ENCODE assay signal across 9 cellular contexts in the genomic region with DNA sequence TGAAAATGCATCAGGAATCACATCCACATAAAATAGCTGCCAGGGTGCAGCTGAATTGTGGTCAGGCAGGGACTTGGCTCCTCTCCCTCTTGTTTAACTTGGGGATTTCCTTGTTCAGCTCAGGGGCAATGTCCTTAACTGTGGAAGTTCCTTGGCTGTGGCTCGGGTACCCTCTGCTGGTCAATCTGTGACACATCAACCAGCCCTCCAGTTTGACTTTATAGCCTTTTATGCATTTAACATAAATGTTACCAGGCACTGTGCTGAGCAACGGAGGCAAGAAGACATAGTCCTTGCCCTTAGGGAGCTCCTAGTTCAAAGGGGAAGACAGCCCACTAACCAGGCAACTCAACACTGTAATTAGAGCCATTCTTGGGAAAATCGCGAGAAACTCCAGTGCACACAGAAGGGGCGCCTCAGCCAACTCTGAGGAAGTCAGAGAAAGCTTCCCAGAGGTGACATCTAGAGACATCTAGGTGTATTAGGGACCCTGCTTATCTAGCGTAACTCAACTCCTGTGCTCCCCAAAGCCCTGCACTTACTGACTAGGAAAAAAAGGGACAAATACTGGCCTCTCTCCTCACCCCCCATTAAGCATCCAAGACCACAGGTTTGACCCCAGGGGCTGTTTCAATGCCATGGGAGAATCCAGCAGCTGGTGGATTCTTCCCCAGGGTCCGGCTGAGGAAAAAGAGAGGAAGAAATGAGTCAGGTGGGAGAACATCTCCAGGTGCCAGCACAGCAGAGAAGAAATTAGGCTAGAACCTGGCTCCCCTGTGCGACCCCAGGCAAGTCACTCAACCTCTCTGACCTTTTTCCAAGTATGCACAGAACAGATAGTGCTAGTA. TPM values are rescaled to one million over a fixed set of nuclear protein-coding genes. Genes with fewer than 3 reads are reported as not detected.
DNase-seq lines count a peak whose midpoint lies in the region; ATAC-seq and TF ChIP-seq lines count a peak whose summit lies in the region.
"Had no signal": no experiment of that assay in that cellular context is flagged by ENCODE, and none has a peak within 500 bp of the region (broad histone marks: within the 10 kb centered on the region; RNA-seq: fewer than 3 reads in every experiment).

No MANE protein-coding gene starts in this region.

- H3K9me3 ChIP-seq in PC-9 (ENCODE audit: insufficient read depth, low read depth) (no peaks in the 10 kb centered on the region), fibroblast of lung (ENCODE audit: control insufficient read depth, insufficient read depth, low read depth, low read length) (no peaks in the 10 kb centered on the region), neural cell (ENCODE audit: low read length) (no peaks in the 10 kb centered on the region), suprapubic skin (no peaks in the 10 kb centered on the region)

- H3K4me2 ChIP-seq in PC-9 (peak overlapping the region; percentile 93), fibroblast of lung (ENCODE audit: extremely low read depth, insufficient read depth, low read length) (no peak overlapping the region), neural cell (ENCODE audit: low read length) (no peak overlapping the region)

- H3K9ac ChIP-seq in fibroblast of lung (ENCODE audit: insufficient read depth, low read length) (no peak overlapping the region), neural cell (ENCODE audit: low read length) (peak overlapping the region; percentile 63)

- peaks cover 3% of the 10 kb centered on the region for H3K27me3 Mint-ChIP-seq in activated T-helper 1 cell treated with anti-CD3 and anti-CD28 coated beads, Interleukin-12 subunit alpha, Interleukin-12 subunit beta, Interleukin-2, Interleukin-4 antibody, amounts not matched to agents 30 ng/mL and 10 ng/mL and 1 ng/mL, durations not matched to agents 14 hours and 24 hours and 36 hours (ENCODE audit: insufficient read depth)

- H3K4me3 ChIP-seq in PC-9 (no peak overlapping the region), fibroblast of lung (replicated peaks in 1 of 4; ENCODE audit: control extremely low read depth in 1 of 4, insufficient read depth in 1 of 4, low read depth in 3 of 4, low read length in 4 of 4) (no peak overlapping the region), neural cell (ENCODE audit: low read length) (peak overlapping the region; percentile 93), suprapubic skin (peak overlapping the region; percentile 73)

- no peak for ATAC-seq in GM21447 (IDR thresholded peaks at IDR 0.05; ENCODE audit: unreplicated experiment)

- H3K27ac ChIP-seq in PC-9 (no peak overlapping the region), fibroblast of lung (ENCODE audit: insufficient read depth, low read length) (no peak overlapping the region), neural cell (ENCODE audit: low read length) (no peak overlapping the region), suprapubic skin (peak overlapping the region; percentile 99)

- H3K79me2 ChIP-seq in PC-9 (ENCODE audit: low read depth) (no peaks in the 10 kb centered on the region), fibroblast of lung (ENCODE audit: control insufficient read depth, insufficient read depth, low read length) (no peaks in the 10 kb centered on the region), neural cell (replicated peaks; ENCODE audit: insufficient read depth, low read length) (no peaks in the 10 kb centered on the region)

- H3K4me1 ChIP-seq in PC-9 (replicated peaks; ENCODE audit: insufficient read depth) (peaks cover 19% of the 10 kb centered on the region), fibroblast of lung (ENCODE audit: control insufficient read depth, extremely low read depth, insufficient read depth, low read length) (peaks cover 8% of the 10 kb centered on the region), suprapubic skin (peaks cover 41% of the 10 kb centered on the region)

- POLR2A ChIA-PET in PC-9 (lab: Charles Lee; ENCODE audit: unreplicated experiment): interaction anchor here (0.5 to 0.6 kb wide), 3 partner anchors 63 to 1321 kb away, joined by 5 read pairs; a partner anchor contains a TSS

- intact Hi-C loops in PC-9 (cut with micrococcal nuclease; ENCODE audit: unreplicated experiment): loop anchor here (1.0 to 5.0 kb wide), 6 partner anchors 97 to 531 kb away; a partner anchor contains a TSS
- intact Hi-C loops in activated T-helper 1 cell treated with anti-CD3 and anti-CD28 coated beads, Interleukin-12 subunit alpha, Interleukin-12 subunit beta, Interleukin-2, Interleukin-4 antibody, amounts not matched to agents 30 ng/mL and 10 ng/mL and 1 ng/mL, durations not matched to agents 14 hours and 24 hours and 36 hours (cut with micrococcal nuclease): loop anchor here (1.0 to 5.0 kb wide), 4 partner anchors 92 to 188 kb away; a partner anchor contains a TSS

- no peak overlapping the region for H2AFZ ChIP-seq in PC-9
- no peak overlapping the region for H2AFZ ChIP-seq in fibroblast of lung (ENCODE audit: low read length)
- no peak overlapping the region for H2AFZ ChIP-seq in neural cell (ENCODE audit: low read depth, low read length)

- H3K36me3 ChIP-seq in PC-9 (ENCODE audit: low read depth) (no peaks in the 10 kb centered on the region), fibroblast of lung (ENCODE audit: control insufficient read depth, insufficient read depth, low read length) (no peaks in the 10 kb centered on the region), neural cell (ENCODE audit: insufficient read depth, low read length) (no peaks in the 10 kb centered on the region), suprapubic skin (no peaks in the 10 kb centered on the region)

- H3K4me1 Mint-ChIP-seq in activated T-helper 1 cell treated with anti-CD3 and anti-CD28 coated beads, Interleukin-12 subunit alpha, Interleukin-12 subunit beta, Interleukin-2, Interleukin-4 antibody, amounts not matched to agents 30 ng/mL and 10 ng/mL and 1 ng/mL, durations not matched to agents 14 hours and 24 hours and 36 hours (ENCODE audit: low read depth): peaks cover 47% of the 10 kb centered on the region

- H3K4me3 Mint-ChIP-seq in activated T-helper 1 cell treated with anti-CD3 and anti-CD28 coated beads, Interleukin-12 subunit alpha, Interleukin-12 subunit beta, Interleukin-2, Interleukin-4 antibody, amounts not matched to agents 30 ng/mL and 10 ng/mL and 1 ng/mL, durations not matched to agents 14 hours and 24 hours and 36 hours: peak overlapping the region; percentile 88

- no TSS peak for BruUV-seq in PC-9 (replicated peaks; lab: Mats Ljungman, UMichigan)

- TF ChIP-seq EP300 in neural cell (conservative IDR thresholded peaks at IDR 0.05; ENCODE audit: poor library complexity, severe bottlenecking) (no peak), suprapubic skin (IDR thresholded peaks at IDR 0.05) (no peak)

- peak; percentile 93 for TF ChIP-seq RAD21 in neural cell (conservative IDR thresholded peaks at IDR 0.05)

- CTCF ChIA-PET in PC-9 (lab: Charles Lee): interaction anchor here (0.5 to 1.8 kb wide), 18 partner anchors 22 to 703 kb away, joined by 3 to 31 read pairs (median 6); a partner anchor contains a TSS

- H4K20me1 ChIP-seq in PC-9 (ENCODE audit: insufficient read depth) (no peaks in the 10 kb centered on the region), fibroblast of lung (ENCODE audit: control insufficient read depth, extremely low read depth, insufficient read depth, low read length) (no peaks in the 10 kb centered on the region), neural cell (ENCODE audit: insufficient read depth) (no peaks in the 10 kb centered on the region)

- TF ChIP-seq POLR2A in suprapubic skin (IDR thresholded peaks at IDR 0.05): no peak

- 31% methylated on average over 8 of the region's 8 CpGs for WGBS in suprapubic skin

- TF ChIP-seq CTCF in PC-9 (conservative IDR thresholded peaks at IDR 0.05) (peak; percentile 90), fibroblast of lung (conservative IDR thresholded peaks at IDR 0.05 in 1 of 2, IDR thresholded peaks at IDR 0.05 in 1 of 2; ENCODE audit: low read depth in 1 of 2, low read length in 2 of 2) (peak; percentile 89 to 91), neural cell (IDR thresholded peaks at IDR 0.05; ENCODE audit: poor library complexity, severe bottlenecking) (peak; percentile 92), suprapubic skin (IDR thresholded peaks at IDR 0.05) (peak; percentile 73 to 79)

- H3K27ac Mint-ChIP-seq in activated T-helper 1 cell treated with anti-CD3 and anti-CD28 coated beads, Interleukin-12 subunit alpha, Interleukin-12 subunit beta, Interleukin-2, Interleukin-4 antibody, amounts not matched to agents 30 ng/mL and 10 ng/mL and 1 ng/mL, durations not matched to agents 14 hours and 24 hours and 36 hours: peak overlapping the region; percentile 99

- H3K9me2 ChIP-seq in PC-9 (ENCODE audit: insufficient read depth) (no peaks in the 10 kb centered on the region), neural cell (ENCODE audit: insufficient read depth, low read length) (no peaks in the 10 kb centered on the region)

- no peaks in the 10 kb centered on the region for H3K9me3 Mint-ChIP-seq in activated T-helper 1 cell treated with anti-CD3 and anti-CD28 coated beads, Interleukin-12 subunit alpha, Interleukin-12 subunit beta, Interleukin-2, Interleukin-4 antibody, amounts not matched to agents 30 ng/mL and 10 ng/mL and 1 ng/mL, durations not matched to agents 14 hours and 24 hours and 36 hours

- H3K36me3 Mint-ChIP-seq in activated T-helper 1 cell treated with anti-CD3 and anti-CD28 coated beads, Interleukin-12 subunit alpha, Interleukin-12 subunit beta, Interleukin-2, Interleukin-4 antibody, amounts not matched to agents 30 ng/mL and 10 ng/mL and 1 ng/mL, durations not matched to agents 14 hours and 24 hours and 36 hours (ENCODE audit: low read depth): peaks cover 2% of the 10 kb centered on the region

- DNase-seq in DMS 273 (lab: John Stamatoyannopoulos, UW; ENCODE audit: unreplicated experiment) (peak; percentile 87), KG1 (lab: John Stamatoyannopoulos, UW) (peak; percentile 32), PC-9 (peak; percentile 80 to 81), fibroblast of lung (ENCODE audit: low read depth in 2 of 2) (peak; percentile 87 to 96), suprapubic skin (ENCODE audit: low spot score in 2 of 2) (peak; percentile 75 to 85)
- DNase-seq in activated T-helper 1 cell treated with anti-CD3 and anti-CD28 coated beads, Interleukin-12 subunit alpha, Interleukin-12 subunit beta, Interleukin-2, Interleukin-4 antibody, amounts not matched to agents 30 ng/mL and 10 ng/mL and 1 ng/mL, durations not matched to agents 14 hours and 24 hours and 36 hours (ENCODE audit: low spot score): peak; percentile 60

- H3F3A ChIP-seq in PC-9 (ENCODE audit: insufficient read depth, low read depth) (peaks cover 9% of the 10 kb centered on the region; the same call in 1 of the 2 replicates), neural cell (ENCODE audit: insufficient read depth, low read length, poor library complexity, severe bottlenecking) (no peaks in the 10 kb centered on the region)

- H3K27me3 ChIP-seq in PC-9 (ENCODE audit: insufficient read depth, low read depth) (no peaks in the 10 kb centered on the region), fibroblast of lung (ENCODE audit: control insufficient read depth, insufficient read depth, low read length) (no peaks in the 10 kb centered on the region), neural cell (ENCODE audit: insufficient read depth, low read depth, low read length) (no peaks in the 10 kb centered on the region), suprapubic skin (no peaks in the 10 kb centered on the region)

RNA-seq across cellular contexts. Expression of a gene that starts 17.3 kb away (rescaled TPM):
- 29.8 and 34.7 TPM in 2 replicates for total RNA-seq in PC-9 (2021)
- 28.3 and 30.5 TPM in 2 replicates for total RNA-seq in activated T-helper 1 cell treated with anti-CD3 and anti-CD28 coated beads, Interleukin-12 subunit alpha, Interleukin-12 subunit beta, Interleukin-2, Interleukin-4 antibody, amounts not matched to agents 30 ng/mL and 10 ng/mL and 1 ng/mL, durations not matched to agents 14 hours and 24 hours and 36 hours
- 22.6 and 31.3 TPM in 2 replicates for total RNA-seq in fibroblast of lung
- 8.9 and 11.4 TPM in 2 replicates for polyA plus RNA-seq in fibroblast of lung
- 10.8 and 12.0 TPM in 2 replicates for polyA plus RNA-seq in fibroblast of lung (2012)
- polyA minus RNA-seq in fibroblast of lung (ENCODE audit: low replicate concordance): 51.1 and 84.0 TPM in 2 replicates
- 3.9 and 7.2 TPM in 2 replicates for polyA plus RNA-seq in neural cell
- 5.4 and 5.6 TPM in 2 replicates for polyA minus RNA-seq in neural cell
- total RNA-seq in suprapubic skin: 100 to 1,000 TPM in 1 of 4 donors, 10 to 100 TPM in 3; 50.9 to 194 (median 73.8) TPM

RNA-seq across cellular contexts. Expression of a gene that starts 26.5 kb away (rescaled TPM):
- total RNA-seq in PC-9 (2021) (not detected in 2 replicates), fibroblast of lung (under 0.01 TPM in 1 of 2 replicates, not detected in the other), suprapubic skin (not detected)
- not detected in 2 replicates for total RNA-seq in activated T-helper 1 cell treated with anti-CD3 and anti-CD28 coated beads, Interleukin-12 subunit alpha, Interleukin-12 subunit beta, Interleukin-2, Interleukin-4 antibody, amounts not matched to agents 30 ng/mL and 10 ng/mL and 1 ng/mL, durations not matched to agents 14 hours and 24 hours and 36 hours
- polyA plus RNA-seq in fibroblast of lung (not detected in 2 replicates), neural cell (not detected in 2 replicates)
- polyA plus RNA-seq in fibroblast of lung (2012): not detected in 2 replicates
- polyA minus RNA-seq in fibroblast of lung (ENCODE audit: low replicate concordance) (not detected in 2 replicates), neural cell (not detected in 2 replicates)
- total RNA-seq: activated CD8-positive, alpha-beta memory T cell treated with anti-CD3 and anti-CD28 coated beads for 36 hours had no signal

Comparison
In these comparisons a context has a peak if more than half of its experiments do, and no peak if none do; other contexts are left out.
1. DNase-seq: peak in every context shown above with its lines; median percentile 92 in fibroblast of lung; 87 in DMS 273; 80 in PC-9; 80 in suprapubic skin; 60 in activated T-helper 1 cell treated with anti-CD3 and anti-CD28 coated beads, Interleukin-12 subunit alpha, Interleukin-12 subunit beta, Interleukin-2, Interleukin-4 antibody, amounts not matched to agents 30 ng/mL and 10 ng/mL and 1 ng/mL, durations not matched to agents 14 hours and 24 hours and 36 hours; 32 in KG1.
2. H3K4me3 ChIP-seq: peak in neural cell (single experiment) and suprapubic skin (single experiment); none in PC-9 (single experiment) and fibroblast of lung (0 of 4).
3. Peak in every context shown above with its lines, with median percentiles within 50 percentile points of each other: CTCF ChIP-seq.